ENCODE assay signal across 1 cellular context in genomic region chr2:88180594-88181240, GRCh38.
TF ChIP-seq lines count a peak whose summit lies in the region.

No MANE protein-coding gene starts in this region.

TF ChIP-seq in HepG2, 621 proteins besides CTCF, POLR2A, EP300 and RAD21 (continued from another document):
- TF ChIP-seq, protein P1, sequence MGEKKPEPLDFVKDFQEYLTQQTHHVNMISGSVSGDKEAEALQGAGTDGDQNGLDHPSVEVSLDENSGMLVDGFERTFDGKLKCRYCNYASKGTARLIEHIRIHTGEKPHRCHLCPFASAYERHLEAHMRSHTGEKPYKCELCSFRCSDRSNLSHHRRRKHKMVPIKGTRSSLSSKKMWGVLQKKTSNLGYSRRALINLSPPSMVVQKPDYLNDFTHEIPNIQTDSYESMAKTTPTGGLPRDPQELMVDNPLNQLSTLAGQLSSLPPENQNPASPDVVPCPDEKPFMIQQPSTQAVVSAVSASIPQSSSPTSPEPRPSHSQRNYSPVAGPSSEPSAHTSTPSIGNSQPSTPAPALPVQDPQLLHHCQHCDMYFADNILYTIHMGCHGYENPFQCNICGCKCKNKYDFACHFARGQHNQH (CRISPR knock-in tag; IDR thresholded peaks at IDR 0.05): no peak
- TF ChIP-seq HOXA7 (CRISPR knock-in tag; IDR thresholded peaks at IDR 0.05) (no peak), RBAK (CRISPR knock-in tag; IDR thresholded peaks at IDR 0.05) (no peak), RAD51 (IDR thresholded peaks at IDR 0.05; ENCODE audit: borderline replicate concordance) (peak; percentile 34; the same call in 1 of the 2 replicates), TBP (CRISPR knock-in tag; IDR thresholded peaks at IDR 0.05) (no peak), CENPT (CRISPR knock-in tag; IDR thresholded peaks at IDR 0.05; ENCODE audit: low read depth) (no peak)
